ENCODE assay signal across 8 cellular contexts in genomic region chr20:19757973-19758887, GRCh38. TPM values are rescaled to one million over a fixed set of nuclear protein-coding genes. Genes with fewer than 3 reads are reported as not detected.
DNase-seq lines count a peak whose midpoint lies in the region; ATAC-seq, FAIRE-seq and TF ChIP-seq lines count a peak whose summit lies in the region.

Gene RIN2, plus strand, starts transcription at chr20:19758258. Its CDS starts 131,344 bp downstream, at chr20:19889602.

- H3K36me3 ChIP-seq in GM12878 (ENCODE audit: control insufficient read depth in 2 of 2, insufficient read depth in 2 of 2, low read length in 1 of 2) (no peaks in the 10 kb centered on the region), trophoblast cell (ENCODE audit: control insufficient read depth in 1 of 2, insufficient read depth in 2 of 2, low read length in 2 of 2) (no peaks in the 10 kb centered on the region)

- DNase-seq in activated CD8-positive, alpha-beta T cell treated with anti-CD3 and anti-CD28 coated beads for 36 hours = peak; percentile 24
- no peak for DNase-seq in activated CD8-positive, alpha-beta T cell treated with anti-CD3 and anti-CD28 coated beads, Interleukin-2, amount 10 ng/mL, durations not matched to agents 7 days and 5 days
- DNase-seq in NCI-H345 (lab: John Stamatoyannopoulos, UW) (peak; percentile 93), GM12878 (ENCODE audit: low read depth, low spot score) (no peak), hepatic stellate cell (ENCODE audit: low spot score) (peak; percentile 97), trophoblast cell (peak; percentile 90 to 92)

- peak within 1 kb of the TSS; percentile 59 for H4K12ac ChIP-seq in trophoblast cell (ENCODE audit: low read depth, low read length)

- no peaks in the 10 kb centered on the region for H3K36me3 Mint-ChIP-seq in activated CD8-positive, alpha-beta T cell treated with anti-CD3 and anti-CD28 coated beads for 36 hours (ENCODE audit: low read depth)
- H3K36me3 Mint-ChIP-seq in activated CD8-positive, alpha-beta T cell treated with anti-CD3 and anti-CD28 coated beads, Interleukin-2, amount 10 ng/mL, durations not matched to agents 7 days and 5 days (ENCODE audit: low read depth) = no peaks in the 10 kb centered on the region

- H3K4me2 ChIP-seq in GM12878 (ENCODE audit: control insufficient read depth, insufficient read depth) = no peak within 1 kb of the TSS
- peak within 1 kb of the TSS; percentile 94 for H3K4me2 ChIP-seq in trophoblast cell (ENCODE audit: low read length)

- peak within 1 kb of the TSS; percentile 88 for H4K91ac ChIP-seq in trophoblast cell (ENCODE audit: low read depth, low read length)

- POLR2A ChIA-PET in activated CD8-positive, alpha-beta T cell treated with anti-CD3 and anti-CD28 coated beads for 36 hours (lab: Charles Lee) = no interaction called here
- POLR2A ChIA-PET in activated CD8-positive, alpha-beta T cell treated with anti-CD3 and anti-CD28 coated beads, Interleukin-2, amount 10 ng/mL, durations not matched to agents 7 days and 5 days (lab: Charles Lee) = no interaction called here
- POLR2A ChIA-PET in GM12878 (lab: Charles Lee) = interaction anchor here (0.5 to 1.8 kb wide), 5 partner anchors 9 to 158 kb away, joined by 3 to 5 read pairs (median 4); no protein-coding TSS in a partner anchor

- H3K79me2 ChIP-seq in GM12878 (ENCODE audit: control insufficient read depth, insufficient read depth, low read length) (no peaks in the 10 kb centered on the region), trophoblast cell (ENCODE audit: control insufficient read depth, insufficient read depth, low read length, poor library complexity) (peaks cover 14% of the 10 kb centered on the region)

- H2BK12ac ChIP-seq in trophoblast cell (ENCODE audit: low read length) = peak within 1 kb of the TSS; percentile 82

- H3K4me3 ChIP-seq in GM12878 = no peak within 1 kb of the TSS
- peak within 1 kb of the TSS; percentile 92 for H3K4me3 ChIP-seq in trophoblast cell (ENCODE audit: low read depth, low read length)

- ATAC-seq in activated CD8-positive, alpha-beta T cell treated with anti-CD3 and anti-CD28 coated beads for 36 hours = peak; percentile 37
- no peak for ATAC-seq in activated CD8-positive, alpha-beta T cell treated with anti-CD3 and anti-CD28 coated beads, Interleukin-2, amount 10 ng/mL, durations not matched to agents 7 days and 5 days
- peak; percentile 51 for ATAC-seq in GM12878
- no peak for ATAC-seq in GM21390 (IDR thresholded peaks at IDR 0.05; ENCODE audit: unreplicated experiment)
- no peak for ATAC-seq in HG03354 (IDR thresholded peaks at IDR 0.05; ENCODE audit: poor library complexity, severe bottlenecking, unreplicated experiment)

- peak within 1 kb of the TSS; percentile 96 for H2BK120ac ChIP-seq in trophoblast cell (ENCODE audit: insufficient read depth, low read length, poor library complexity)

- peak within 1 kb of the TSS; percentile 94 for H3K18ac ChIP-seq in trophoblast cell (ENCODE audit: low read length)

- RAD21 ChIA-PET in GM12878 (lab: Charles Lee; ENCODE audit: unreplicated experiment) = interaction anchor here (0.8 to 2.5 kb wide), 7 partner anchors 14 to 70 kb away, joined by 3 to 13 read pairs (median 4); no protein-coding TSS in a partner anchor

- peak within 1 kb of the TSS; percentile 92 for H3K14ac ChIP-seq in trophoblast cell (ENCODE audit: low read length)

- H3K9ac ChIP-seq in GM12878 (ENCODE audit: control insufficient read depth, insufficient read depth, low read length) (no peak within 1 kb of the TSS), trophoblast cell (ENCODE audit: low read length) (peak within 1 kb of the TSS; percentile 98)

- in situ Hi-C loops in GM12878 (cut with MboI) = no loop called here

- no peak for FAIRE-seq in GM12878 (lab: Jason Lieb, UNC)

- no peak for TF ChIP-seq EP300 in GM12878 (IDR thresholded peaks at IDR 0.05; ENCODE audit: borderline replicate concordance in 1 of 2, control insufficient read depth in 1 of 2, low read depth in 2 of 2, low read length in 2 of 2)

- H3K23ac ChIP-seq in trophoblast cell (ENCODE audit: low read length) = no peak within 1 kb of the TSS

- TF ChIP-seq CTCF in activated CD8-positive, alpha-beta T cell treated with anti-CD3 and anti-CD28 coated beads for 36 hours (IDR thresholded peaks at IDR 0.05) = no peak
- no peak for TF ChIP-seq CTCF in GM12878 (IDR thresholded peaks at IDR 0.05 in 2 of 3, conservative IDR thresholded peaks at IDR 0.05 in 1 of 3; ENCODE audit: control insufficient read depth in 2 of 3, extremely low read depth in 1 of 3, insufficient read depth in 1 of 3, low read depth in 3 of 3, low read length in 3 of 3)

- H3K4me3 Mint-ChIP-seq in activated CD8-positive, alpha-beta T cell treated with anti-CD3 and anti-CD28 coated beads for 36 hours = no peak within 1 kb of the TSS
- no peak within 1 kb of the TSS for H3K4me3 Mint-ChIP-seq in activated CD8-positive, alpha-beta T cell treated with anti-CD3 and anti-CD28 coated beads, Interleukin-2, amount 10 ng/mL, durations not matched to agents 7 days and 5 days

- BruUV-seq in GM12878 (replicated peaks; lab: Mats Ljungman, UMichigan) = no TSS peak

- H3K27ac Mint-ChIP-seq in activated CD8-positive, alpha-beta T cell treated with anti-CD3 and anti-CD28 coated beads for 36 hours = no peak within 1 kb of the TSS
- no peak within 1 kb of the TSS for H3K27ac Mint-ChIP-seq in activated CD8-positive, alpha-beta T cell treated with anti-CD3 and anti-CD28 coated beads, Interleukin-2, amount 10 ng/mL, durations not matched to agents 7 days and 5 days

- peak within 1 kb of the TSS; percentile 95 for H2BK5ac ChIP-seq in trophoblast cell (ENCODE audit: low read depth, low read length, poor library complexity)

- peak within 1 kb of the TSS; percentile 80 for H3K4ac ChIP-seq in trophoblast cell (ENCODE audit: low read depth, low read length)

- peak within 1 kb of the TSS; percentile 93 for H4K8ac ChIP-seq in trophoblast cell (ENCODE audit: low read depth, low read length)

- 3% methylated on average over 52 of the region's 64 CpGs for WGBS in GM12878 (ENCODE audit: insufficient coverage, insufficient replicate concordance, low lambda C conversion rate, missing lambda C conversion rate)
- no CpG with 5 or more reads among the region's 64 CpGs for WGBS in trophoblast cell (ENCODE audit: extremely low coverage, insufficient coverage, insufficient read length)

- H4K20me1 ChIP-seq in GM12878 (ENCODE audit: control insufficient read depth, insufficient read depth) = no peaks in the 10 kb centered on the region

- peak within 1 kb of the TSS; percentile 92 for H2AK5ac ChIP-seq in trophoblast cell (ENCODE audit: low read length)

- CTCF ChIA-PET in activated CD8-positive, alpha-beta T cell treated with anti-CD3 and anti-CD28 coated beads for 36 hours (lab: Charles Lee) = no interaction called here
- CTCF ChIA-PET in activated CD8-positive, alpha-beta T cell treated with anti-CD3 and anti-CD28 coated beads, Interleukin-2, amount 10 ng/mL, durations not matched to agents 7 days and 5 days (lab: Charles Lee) = no interaction called here
- CTCF ChIA-PET in GM12878 (lab: Yijun Ruan, JAX) = interaction anchor here (0.9 to 1.7 kb wide), 3 partner anchors 16 to 21 kb away, joined by 3 to 5 read pairs (median 4); no protein-coding TSS in a partner anchor

- intact Hi-C loops in activated CD8-positive, alpha-beta T cell treated with anti-CD3 and anti-CD28 coated beads for 36 hours (cut with micrococcal nuclease) = no loop called here
- intact Hi-C loops in GM12878 (cut with micrococcal nuclease; ENCODE audit: unreplicated experiment) = no loop called here

- no peak for TF ChIP-seq POLR2A in GM12878 (IDR thresholded peaks at IDR 0.05; ENCODE audit: low read depth, low read length)

- H3K27me3 Mint-ChIP-seq in activated CD8-positive, alpha-beta T cell treated with anti-CD3 and anti-CD28 coated beads for 36 hours = peaks cover 38% of the 10 kb centered on the region
- peaks cover 34% of the 10 kb centered on the region for H3K27me3 Mint-ChIP-seq in activated CD8-positive, alpha-beta T cell treated with anti-CD3 and anti-CD28 coated beads, Interleukin-2, amount 10 ng/mL, durations not matched to agents 7 days and 5 days (ENCODE audit: low read depth)

- peaks cover 12 to 15% of the 10 kb centered on the region in 2 experiments for H3K27me3 ChIP-seq in GM12878 (replicated peaks in 1 of 2; ENCODE audit: control insufficient read depth in 2 of 2, insufficient read depth in 2 of 2, low read length in 1 of 2)
- no peaks in the 10 kb centered on the region for H3K27me3 ChIP-seq in trophoblast cell (ENCODE audit: insufficient read depth, low read length)

- SMC1A ChIA-PET in GM12878 (lab: Charles Lee; ENCODE audit: uncharacterized antibody, unreplicated experiment) = interaction anchor here (0.6 to 2.7 kb wide), 7 partner anchors 9 to 56 kb away, joined by 3 to 10 read pairs (median 3); no protein-coding TSS in a partner anchor

- H3K79me1 ChIP-seq in trophoblast cell (ENCODE audit: low read length) = peaks cover 28% of the 10 kb centered on the region

- H3K27ac ChIP-seq in GM12878 (ENCODE audit: control insufficient read depth, insufficient read depth) (no peak within 1 kb of the TSS), trophoblast cell (ENCODE audit: low read depth, low read length) (peak within 1 kb of the TSS; percentile 90)

- H2AFZ ChIP-seq in GM12878 (ENCODE audit: control insufficient read depth, low read depth, low read length) (no peak within 1 kb of the TSS), trophoblast cell (ENCODE audit: insufficient read depth, low read length, poor library complexity) (peak within 1 kb of the TSS; percentile 69)

- H3K4me1 Mint-ChIP-seq in activated CD8-positive, alpha-beta T cell treated with anti-CD3 and anti-CD28 coated beads for 36 hours (ENCODE audit: low read depth) = no peaks in the 10 kb centered on the region
- no peaks in the 10 kb centered on the region for H3K4me1 Mint-ChIP-seq in activated CD8-positive, alpha-beta T cell treated with anti-CD3 and anti-CD28 coated beads, Interleukin-2, amount 10 ng/mL, durations not matched to agents 7 days and 5 days (ENCODE audit: low read depth)

- no peak for TF ChIP-seq RAD21 in GM12878 (IDR thresholded peaks at IDR 0.05; ENCODE audit: insufficient read depth, low read depth, low read length)

- H3K4me1 ChIP-seq in GM12878 (ENCODE audit: control insufficient read depth, insufficient read depth, low read length) (no peaks in the 10 kb centered on the region), trophoblast cell (ENCODE audit: control insufficient read depth in 1 of 2, insufficient read depth in 2 of 2, low read length in 2 of 2) (peaks cover 17 to 21% of the 10 kb centered on the region in 2 experiments)

- H3K9me3 ChIP-seq in GM12878 (replicated peaks; ENCODE audit: control insufficient read depth, insufficient read depth, low read length) (no peaks in the 10 kb centered on the region), trophoblast cell (ENCODE audit: insufficient read depth, low read depth, low read length) (no peaks in the 10 kb centered on the region)

- H3K9me3 Mint-ChIP-seq in activated CD8-positive, alpha-beta T cell treated with anti-CD3 and anti-CD28 coated beads for 36 hours = no peaks in the 10 kb centered on the region
- no peaks in the 10 kb centered on the region for H3K9me3 Mint-ChIP-seq in activated CD8-positive, alpha-beta T cell treated with anti-CD3 and anti-CD28 coated beads, Interleukin-2, amount 10 ng/mL, durations not matched to agents 7 days and 5 days (ENCODE audit: insufficient read depth)

RNA-seq across cellular contexts. Expression of gene RIN2, which starts in this region (rescaled TPM):
- not detected for total RNA-seq in activated CD8-positive, alpha-beta T cell treated with anti-CD3 and anti-CD28 coated beads for 36 hours
- not detected for total RNA-seq in activated CD8-positive, alpha-beta T cell treated with anti-CD3 and anti-CD28 coated beads, Interleukin-2, amount 10 ng/mL, durations not matched to agents 7 days and 5 days
- 1.3 and 2.0 TPM in 2 replicates for total RNA-seq in GM12878 (2013; cell fraction: nucleolus; rRNA removed)
- total RNA-seq in GM12878 (2014; rRNA removed) (7.2 and 8.0 TPM in 2 replicates), GM12878 (2014; rRNA removed; fragmentation: Illumina TruSeq; extraction: Trizol) (5.1 and 5.4 TPM in 2 replicates), GM12878 (2021) (8.5 and 10.7 TPM in 2 replicates)
- not detected for polyA plus RNA-seq in GM12878 (2011; ENCODE audit: low read depth)
- polyA plus RNA-seq in GM12878 (2011; rRNA removed) (0.68 and 0.75 TPM in 2 replicates), GM12878 (2014; fragmentation: Illumina TruSeq; extraction: Trizol) (3.2 and 4.1 TPM in 2 replicates), GM12878 (2014; fragmentation: Nextera tagmentation; extraction: Ambion mirVana) (1 to 10 TPM; 3.6 to 5.5 TPM), GM12878 (2014; rRNA removed) (2.9 and 3.4 TPM in 2 replicates), GM12878 (2016; fragmentation: Nextera tagmentation; extraction: Ambion mirVana) (1 to 10 TPM; 4.4 to 4.6 TPM)
- polyA plus RNA-seq in GM12878 (2011; cell fraction: cytosol; rRNA removed) = 0.28 and 0.46 TPM in 2 replicates
- 0.54 and 0.90 TPM in 2 replicates for polyA plus RNA-seq in GM12878 (2011; cell fraction: nucleus; rRNA removed)
- polyA plus RNA-seq in GM12878 (2012) = 0.04 and 0.15 TPM in 2 replicates
- 1.5 and 2.5 TPM in 2 replicates for polyA minus RNA-seq in GM12878 (2011; rRNA and poly(A)+ RNA removed)
- polyA minus RNA-seq in GM12878 (2011; cell fraction: cytosol; rRNA and poly(A)+ RNA removed) = 0.62 TPM in 1 of 2 replicates, not detected in the other
- 0.73 and 1.4 TPM in 2 replicates for polyA minus RNA-seq in GM12878 (2011; cell fraction: nucleus; rRNA and poly(A)+ RNA removed)
- polyA plus RNA-seq in trophoblast cell (2013) = 16.5 and 17.0 TPM in 2 replicates

Comparison
In these comparisons a context has a peak if more than half of its experiments do, and no peak if none do; other contexts are left out.
1. Peak in DNase-seq and ATAC-seq in activated CD8-positive, alpha-beta T cell treated with anti-CD3 and anti-CD28 coated beads for 36 hours; RNA of the gene not detected or under 1 TPM.
2. DNase-seq: peak in NCI-H345 (single experiment), hepatic stellate cell (single experiment) and trophoblast cell (2 of 2); none in activated CD8-positive, alpha-beta T cell treated with anti-CD3 and anti-CD28 coated beads, Interleukin-2, amount 10 ng/mL, durations not matched to agents 7 days and 5 days (single experiment) and GM12878 (single experiment).